Comparison of ENCODE assay signal across 29 cellular contexts in the genomic region with DNA sequence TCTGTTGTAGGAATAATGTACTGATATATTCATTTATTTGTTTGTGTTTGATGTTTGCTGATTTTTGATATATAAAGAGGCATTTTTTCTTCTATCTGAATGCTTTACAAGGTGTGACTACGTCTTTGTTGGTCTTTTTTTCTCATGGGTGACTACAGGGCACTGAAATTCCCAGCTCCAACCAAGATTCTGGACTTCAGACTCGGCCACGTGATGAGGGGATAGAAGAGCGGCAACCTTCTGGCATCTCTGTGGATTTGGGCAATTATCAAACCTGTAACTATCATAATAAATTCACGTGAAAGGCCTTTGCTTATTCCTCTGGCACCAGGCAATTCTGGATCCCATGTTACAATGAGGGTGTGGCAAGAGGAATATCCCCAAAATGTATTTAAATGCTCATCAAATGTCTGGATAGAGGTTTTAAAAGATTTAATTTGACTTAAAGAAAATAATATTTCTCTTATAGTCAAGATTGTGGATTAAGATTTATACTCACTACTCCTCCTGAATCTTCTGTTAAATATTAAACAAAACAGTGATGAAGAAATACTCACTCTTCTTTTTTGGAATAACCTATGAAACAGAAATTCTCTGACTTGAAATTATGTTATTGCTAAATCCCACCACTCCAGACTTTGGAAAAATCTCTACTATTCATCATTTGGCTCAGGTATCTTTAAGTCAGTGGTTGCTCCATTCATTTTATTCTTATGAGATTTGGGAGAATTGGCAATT.
"Had no signal": no experiment of that assay in that cellular context is flagged by ENCODE, and none has a peak within 500 bp of the region (broad histone marks: within the 10 kb centered on the region; RNA-seq: fewer than 3 reads in every experiment).

No MANE protein-coding gene starts in this region.

- H3K27ac ChIP-seq: ovary, sigmoid colon, suprapubic skin, tibial artery, upper lobe of right lung had no signal

- H3K27me3 ChIP-seq: ovary, sigmoid colon, suprapubic skin, tibial artery, upper lobe of right lung had no signal

- H3K9me3 Mint-ChIP-seq: activated naive CD4-positive, alpha-beta T cell treated with anti-CD3 and anti-CD28 coated beads, Interleukin-2, amount 50 U/mL, for 72 hours; mesothelial cell of epicardium; nephron progenitor cell; WTC11 had no signal

- H3K4me1 ChIP-seq: sigmoid colon, suprapubic skin, tibial artery, upper lobe of right lung had no signal

- FAIRE-seq: bronchial epithelial cell, frontal cortex, small intestine had no signal

- H3K4me3 ChIP-seq: ovary, sigmoid colon, suprapubic skin, tibial artery, upper lobe of right lung had no signal

- ATAC-seq: activated CD8-positive, alpha-beta memory T cell treated with anti-CD3 and anti-CD28 coated beads, Interleukin-2, amount 10 ng/mL, durations not matched to agents 7 days and 5 days; activated CD8-positive, alpha-beta T cell treated with anti-CD3 and anti-CD28 coated beads, Interleukin-2, amount 10 ng/mL, durations not matched to agents 7 days and 5 days; activated naive CD4-positive, alpha-beta T cell treated with anti-CD3 and anti-CD28 coated beads, Interleukin-2, amount 50 U/mL, for 72 hours; activated T-cell treated with anti-CD3 and anti-CD28 coated beads, Interleukin-2, amount 50 U/mL, for 72 hours; left ventricle myocardium superior; upper lobe of right lung had no signal

- H3K4me1 Mint-ChIP-seq: activated CD8-positive, alpha-beta memory T cell treated with anti-CD3 and anti-CD28 coated beads, Interleukin-2, amount 10 ng/mL, durations not matched to agents 7 days and 5 days; central memory CD8-positive, alpha-beta T cell; mesothelial cell of epicardium; naive B cell; nephron progenitor cell had no signal

- DNase-seq: activated CD8-positive, alpha-beta memory T cell treated with anti-CD3 and anti-CD28 coated beads, Interleukin-2, amount 10 ng/mL, durations not matched to agents 7 days and 5 days; activated CD8-positive, alpha-beta T cell treated with anti-CD3 and anti-CD28 coated beads, Interleukin-2, amount 10 ng/mL, durations not matched to agents 7 days and 5 days; activated naive CD4-positive, alpha-beta T cell; activated T-cell treated with anti-CD3 and anti-CD28 coated beads, Interleukin-2, amount 50 U/mL, for 72 hours; anterior cingulate cortex; dermis blood vessel endothelial cell; effector CD8-positive, alpha-beta T cell; islet precursor cell; left ventricle myocardium superior; mammary epithelial cell; naive B cell; nephron progenitor cell; ovary; retina; sigmoid colon; small intestine; stimulated activated CD4-positive, alpha-beta T cell treated with anti-CD3 and anti-CD28 coated beads, Interleukin-1b, Interleukin-23, amount 100 ng/mL, for 48 hours; stimulated activated naive CD4-positive, alpha-beta T cell; T-helper 2 cell; tibial artery; upper lobe of right lung had no signal

- H3K27me3 Mint-ChIP-seq: activated CD8-positive, alpha-beta memory T cell treated with anti-CD3 and anti-CD28 coated beads, Interleukin-2, amount 10 ng/mL, durations not matched to agents 7 days and 5 days; central memory CD8-positive, alpha-beta T cell; naive B cell; progenitor cell of endocrine pancreas had no signal

- H3K9me3 ChIP-seq: ovary, sigmoid colon, suprapubic skin, tibial artery, upper lobe of right lung had no signal

- H3K27ac Mint-ChIP-seq: activated CD8-positive, alpha-beta memory T cell treated with anti-CD3 and anti-CD28 coated beads, Interleukin-2, amount 10 ng/mL, durations not matched to agents 7 days and 5 days; activated CD8-positive, alpha-beta T cell treated with anti-CD3 and anti-CD28 coated beads, Interleukin-2, amount 10 ng/mL, durations not matched to agents 7 days and 5 days; activated naive CD4-positive, alpha-beta T cell treated with anti-CD3 and anti-CD28 coated beads, Interleukin-2, amount 50 U/mL, for 72 hours; activated T-cell treated with anti-CD3 and anti-CD28 coated beads, Interleukin-2, amount 50 U/mL, for 72 hours; mesothelial cell of epicardium; naive B cell; nephron progenitor cell; WTC11 had no signal

- H3K36me3 ChIP-seq: ovary, sigmoid colon, suprapubic skin, tibial artery, upper lobe of right lung had no signal

- H3K36me3 Mint-ChIP-seq: activated CD8-positive, alpha-beta memory T cell treated with anti-CD3 and anti-CD28 coated beads, Interleukin-2, amount 10 ng/mL, durations not matched to agents 7 days and 5 days; activated naive CD4-positive, alpha-beta T cell treated with anti-CD3 and anti-CD28 coated beads, Interleukin-2, amount 50 U/mL, for 72 hours; mesothelial cell of epicardium; naive B cell; WTC11 had no signal

- H3K4me3 Mint-ChIP-seq: activated CD8-positive, alpha-beta memory T cell treated with anti-CD3 and anti-CD28 coated beads, Interleukin-2, amount 10 ng/mL, durations not matched to agents 7 days and 5 days; activated CD8-positive, alpha-beta T cell treated with anti-CD3 and anti-CD28 coated beads, Interleukin-2, amount 10 ng/mL, durations not matched to agents 7 days and 5 days; activated T-cell treated with anti-CD3 and anti-CD28 coated beads, Interleukin-2, amount 50 U/mL, for 72 hours; central memory CD8-positive, alpha-beta T cell; mesothelial cell of epicardium; naive B cell; nephron progenitor cell; WTC11 had no signal
